ENCODE assay signal across 13 cellular contexts in genomic region chr16:62967606-62968005, GRCh38.
DNase-seq lines count a peak whose midpoint lies in the region; TF ChIP-seq lines count a peak whose summit lies in the region.
"Had no signal": no experiment of that assay in that cellular context is flagged by ENCODE, and none has a peak within 500 bp of the region (broad histone marks: within the 10 kb centered on the region; RNA-seq: fewer than 3 reads in every experiment).

No MANE protein-coding gene starts in this region.

- no peaks in the 10 kb centered on the region for H3K36me3 Mint-ChIP-seq in type B pancreatic cell
- H3K36me3 Mint-ChIP-seq: CD14-positive monocyte; CD8-positive, alpha-beta T cell had no signal

- DNase-seq in NCI-H226 (peak; percentile 23), NCI-H748 treated with DMSO at 0.1 percent for 48 hours (lab: John Stamatoyannopoulos, UW) (peak; percentile 9), epithelial cell of prostate (ENCODE audit: low read depth, low spot score) (no peak), renal cortical epithelial cell (ENCODE audit: low read depth) (peak; percentile 7), type B pancreatic cell (ENCODE audit: extremely low spot score, unreplicated experiment) (no peak)
- DNase-seq in activated CD4-positive, CD25-positive, alpha-beta regulatory T cell treated with anti-CD3 and anti-CD28 coated beads, Interleukin-2, amount 50 U/mL, for 72 hours = no peak
- DNase-seq: CD8-positive, alpha-beta T cell; COR-L47; DND-41; GDM1; GOT3 had no signal

- H3K27me3 Mint-ChIP-seq in type B pancreatic cell = no peaks in the 10 kb centered on the region

- no peak for TF ChIP-seq CTCF in type B pancreatic cell (conservative IDR thresholded peaks at IDR 0.05)

- H3K9me3 Mint-ChIP-seq in type B pancreatic cell = no peaks in the 10 kb centered on the region

- peak overlapping the region; percentile 67 for H3K27ac ChIP-seq in epithelial cell of prostate
- H3K27ac ChIP-seq: A549 had no signal

- no peak overlapping the region for H3K27ac Mint-ChIP-seq in type B pancreatic cell
- H3K27ac Mint-ChIP-seq: CD14-positive monocyte; CD8-positive, alpha-beta T cell had no signal

- peaks cover 10% of the 10 kb centered on the region for H3K4me1 Mint-ChIP-seq in type B pancreatic cell (ENCODE audit: unreplicated experiment)
- H3K4me1 Mint-ChIP-seq: CD14-positive monocyte had no signal

- H3K4me3 Mint-ChIP-seq in type B pancreatic cell = no peak overlapping the region
- H3K4me3 Mint-ChIP-seq: CD14-positive monocyte; CD8-positive, alpha-beta T cell had no signal

Comparison
In these comparisons a context has a peak if more than half of its experiments do, and no peak if none do; other contexts are left out.
1. DNase-seq: peak in NCI-H226 (single experiment), NCI-H748 treated with DMSO at 0.1 percent for 48 hours (single experiment) and renal cortical epithelial cell (single experiment); none in epithelial cell of prostate (single experiment), type B pancreatic cell (single experiment) and activated CD4-positive, CD25-positive, alpha-beta regulatory T cell treated with anti-CD3 and anti-CD28 coated beads, Interleukin-2, amount 50 U/mL, for 72 hours (single experiment).